8 cellular contexts compared by ENCODE assay signal in the genomic region with DNA sequence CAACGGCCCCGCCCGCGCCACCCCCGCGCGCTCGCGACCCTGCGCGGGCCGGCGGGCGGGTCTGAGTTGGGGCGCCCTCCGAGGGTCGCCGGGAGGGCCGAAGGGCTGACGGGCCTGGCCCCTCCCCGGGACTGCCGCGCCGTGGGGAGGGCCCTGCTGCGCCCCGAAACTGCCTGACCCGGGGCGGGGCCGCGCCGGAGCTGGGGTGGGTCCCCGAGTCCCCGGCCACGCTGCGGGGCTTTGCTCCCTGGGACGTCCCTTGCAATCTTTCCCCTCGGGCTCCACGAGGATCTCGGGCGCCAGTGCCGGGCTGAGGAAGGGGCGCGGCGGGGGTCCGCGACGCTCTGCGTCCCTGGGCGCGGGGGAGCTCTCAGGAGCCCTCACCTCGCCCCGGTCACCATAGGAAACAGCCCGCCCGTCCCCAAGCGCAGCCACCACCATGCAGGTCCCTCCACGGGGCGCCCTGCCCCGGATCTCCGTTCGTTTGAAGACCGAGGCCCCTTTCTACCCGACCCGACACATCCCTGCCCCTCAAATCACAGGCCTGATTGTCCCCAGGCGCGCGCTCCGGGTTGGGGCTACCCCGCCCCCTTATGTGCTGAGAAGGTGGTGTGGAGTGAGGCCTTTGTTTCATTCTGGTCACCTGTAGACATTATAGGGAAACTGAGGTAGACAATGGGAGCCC. TPM values are rescaled to one million over a fixed set of nuclear protein-coding genes. Genes with fewer than 3 reads are reported as not detected.
DNase-seq lines count a peak whose midpoint lies in the region; ATAC-seq and TF ChIP-seq lines count a peak whose summit lies in the region.

No MANE protein-coding gene starts in this region.

- H3K4me3 Mint-ChIP-seq in T-helper 17 cell (peak overlapping the region; percentile 90), MCF 10A (ENCODE audit: unreplicated experiment) (peak overlapping the region; percentile 92)

- no TSS peak for BruUV-seq in MCF 10A (replicated peaks; lab: Mats Ljungman, UMichigan)

- intact Hi-C loops in MCF 10A (cut with micrococcal nuclease), result loop anchor here (2.0 kb wide), 1 partner anchor 88 kb away; no protein-coding TSS in a partner anchor

- H3K4me1 Mint-ChIP-seq in T-helper 17 cell (peaks cover 44% of the 10 kb centered on the region), MCF 10A (ENCODE audit: insufficient read depth, unreplicated experiment) (peaks cover 25% of the 10 kb centered on the region)

- H3K27ac Mint-ChIP-seq in T-helper 17 cell (peak overlapping the region; percentile 76), MCF 10A (ENCODE audit: low read depth, unreplicated experiment) (peak overlapping the region; percentile 89)

- POLR2A ChIA-PET in MCF 10A (lab: Yijun Ruan, JAX), result interaction anchor here (0.5 to 9.4 kb wide), 14 partner anchors 39 to 419 kb away, joined by 3 to 169 read pairs (median 4); a partner anchor contains a TSS

- H3K27me3 Mint-ChIP-seq in T-helper 17 cell, result peaks cover 5% of the 10 kb centered on the region
- no peaks in the 10 kb centered on the region for H3K27me3 Mint-ChIP-seq in MCF 10A (ENCODE audit: insufficient read depth, unreplicated experiment)

- H3K36me3 Mint-ChIP-seq in T-helper 17 cell (ENCODE audit: low read depth) (peaks cover 16% of the 10 kb centered on the region), MCF 10A (ENCODE audit: insufficient read depth, unreplicated experiment) (peaks cover 54% of the 10 kb centered on the region)

- peak; percentile 51 for DNase-seq in NCI-H2107 treated with DMSO at 0.1 percent for 48 hours (lab: John Stamatoyannopoulos, UW; ENCODE audit: unreplicated experiment)
- no peak for DNase-seq in NCI-H2107 (lab: John Stamatoyannopoulos, UW)
- no peak for DNase-seq in LNCaP clone FGC (ENCODE audit: low read depth)
- DNase-seq in T-helper 17 cell, result peak; percentile 38 to 49 (median 48)
- peak; percentile 74 for DNase-seq in MCF 10A (ENCODE audit: unreplicated experiment)
- peak; percentile 85 for DNase-seq in islet precursor cell
- peak; percentile 62 to 63 for DNase-seq in stimulated activated CD4-positive, alpha-beta T cell treated with anti-CD3 and anti-CD28 coated beads, Interleukin-15, amount 100 ng/mL, for 48 hours (ENCODE audit: low read depth in 2 of 2)
- DNase-seq in retina, result no peak

- H3K9me3 Mint-ChIP-seq in MCF 10A (ENCODE audit: unreplicated experiment), result no peaks in the 10 kb centered on the region

- CTCF ChIA-PET in MCF 10A (lab: Yijun Ruan, JAX), result interaction anchor here (0.6 to 0.8 kb wide), 2 partner anchors 38 to 82 kb away, joined by 3 read pairs; no protein-coding TSS in a partner anchor

- TF ChIP-seq CTCF in LNCaP clone FGC (IDR thresholded peaks at IDR 0.05; ENCODE audit: control insufficient read depth, extremely low read depth, insufficient read depth) (no peak), MCF 10A (IDR thresholded peaks at IDR 0.05; ENCODE audit: unreplicated experiment) (no peak)

- no peaks in the 10 kb centered on the region for H3K9me3 ChIP-seq in T-helper 17 cell (ENCODE audit: control insufficient read depth, low read length, poor library complexity, severe bottlenecking)

- peak overlapping the region; percentile 95 for H3K4me3 ChIP-seq in LNCaP clone FGC (ENCODE audit: low read depth, low read length)

- ATAC-seq in T-helper 17 cell, result peak; percentile 31

RNA-seq across cellular contexts. Expression of a gene that starts 0.5 kb away (rescaled TPM):
- total RNA-seq in T-helper 17 cell (1,000 to 10,000 TPM; 1,202 to 1,502 TPM), MCF 10A (2022) (1,056 and 1,461 TPM in 2 replicates)

RNA-seq across cellular contexts. Expression of a gene that starts 15.1 kb away (rescaled TPM):
- under 1 TPM; 0.65 to 0.72 TPM for total RNA-seq in T-helper 17 cell
- 0.37 TPM in 1 of 2 replicates, not detected in the other for total RNA-seq in MCF 10A (2022)

RNA-seq across cellular contexts. Expression of a gene that starts 39.0 kb away (rescaled TPM):
- total RNA-seq in T-helper 17 cell (10 to 100 TPM; 25.2 to 30.6 TPM), MCF 10A (2022) (23.4 and 32.5 TPM in 2 replicates)

Comparison
In these comparisons a context has a peak if more than half of its experiments do, and no peak if none do; other contexts are left out.
1. DNase-seq: peak in NCI-H2107 treated with DMSO at 0.1 percent for 48 hours (single experiment), T-helper 17 cell (3 of 3), MCF 10A (single experiment), islet precursor cell (single experiment) and stimulated activated CD4-positive, alpha-beta T cell treated with anti-CD3 and anti-CD28 coated beads, Interleukin-15, amount 100 ng/mL, for 48 hours (2 of 2); none in NCI-H2107 (single experiment), LNCaP clone FGC (single experiment) and retina (single experiment).